17 cellular contexts compared by ENCODE assay signal in genomic region chr4:147182041-147182440, GRCh38.
DNase-seq lines count a peak whose midpoint lies in the region; TF ChIP-seq lines count a peak whose summit lies in the region.
"Had no signal": no experiment of that assay in that cellular context is flagged by ENCODE, and none has a peak within 500 bp of the region (broad histone marks: within the 10 kb centered on the region; RNA-seq: fewer than 3 reads in every experiment).

No MANE protein-coding gene starts in this region.

- CTCF ChIA-PET in PC-9 (lab: Charles Lee) (no interaction called here), HEK293T (lab: Yijun Ruan, JAX) (no interaction called here)

- no peak overlapping the region for H2BK120ac ChIP-seq in H9 (ENCODE audit: low read depth, low read length, poor library complexity, severe bottlenecking)

- no peaks in the 10 kb centered on the region for H4K20me1 ChIP-seq in H9 (ENCODE audit: control insufficient read depth, insufficient read depth, insufficient read length)
- no peaks in the 10 kb centered on the region for H4K20me1 ChIP-seq in PC-9 (ENCODE audit: insufficient read depth)
- H4K20me1 ChIP-seq: BLaER1 treated with 17β-estradiol and CSF1 and Interleukin-3, amounts not matched to agents 10 nM and 100 nM had no signal

- no peak overlapping the region for H3K18ac ChIP-seq in H9 (ENCODE audit: insufficient read length, low read depth, low read length)

- H3K36me3 Mint-ChIP-seq in H9 (ENCODE audit: insufficient read depth in 1 of 3, low read depth in 3 of 3) (peaks cover 0 to 7% (median 2%) of the 10 kb centered on the region in 3 experiments; a peak in 2 of 7 replicates), osteocyte (ENCODE audit: unreplicated experiment) (peaks cover 15% of the 10 kb centered on the region)
- H3K36me3 Mint-ChIP-seq: CD8-positive, alpha-beta memory T cell had no signal

- no peak overlapping the region for H4K5ac ChIP-seq in H9 (ENCODE audit: insufficient read length, low read depth, low read length)

- no peaks in the 10 kb centered on the region for H3K27me3 Mint-ChIP-seq in H9 (ENCODE audit: low read depth)
- H3K27me3 Mint-ChIP-seq in osteocyte (ENCODE audit: unreplicated experiment): no peaks in the 10 kb centered on the region

- TF ChIP-seq CTCF in H9 (conservative IDR thresholded peaks at IDR 0.05) (no peak), PC-9 (conservative IDR thresholded peaks at IDR 0.05) (no peak), osteocyte (IDR thresholded peaks at IDR 0.05) (no peak)

- peaks cover 3 to 10% of the 10 kb centered on the region in 2 experiments for H3K4me1 Mint-ChIP-seq in H9
- H3K4me1 Mint-ChIP-seq in osteocyte (ENCODE audit: unreplicated experiment): peaks cover 23% of the 10 kb centered on the region
- H3K4me1 Mint-ChIP-seq: CD8-positive, alpha-beta memory T cell had no signal

- H3K9me3 ChIP-seq in H9 (ENCODE audit: control insufficient read depth, low read depth, low read length) (no peaks in the 10 kb centered on the region), PC-9 (ENCODE audit: insufficient read depth, low read depth) (no peaks in the 10 kb centered on the region)
- H3K9me3 ChIP-seq: BLaER1 treated with 17β-estradiol and CSF1 and Interleukin-3, amounts not matched to agents 10 nM and 100 nM had no signal

- H3K27ac Mint-ChIP-seq in H9 (no peak overlapping the region), osteocyte (ENCODE audit: unreplicated experiment) (peak overlapping the region; percentile 75)
- H3K27ac Mint-ChIP-seq: CD8-positive, alpha-beta memory T cell had no signal

- H3K4me3 Mint-ChIP-seq in H9 (no peak overlapping the region), osteocyte (ENCODE audit: unreplicated experiment) (no peak overlapping the region)
- H3K4me3 Mint-ChIP-seq: CD8-positive, alpha-beta memory T cell had no signal

- WGBS in H9 (ENCODE audit: extremely low coverage, insufficient read length, low lambda C conversion rate): no CpG with 5 or more reads among the region's 2 CpGs

- H3K4ac ChIP-seq in H9 (ENCODE audit: low read depth, low read length): no peak overlapping the region

- no peak overlapping the region for H3K4me3 ChIP-seq in PC-9
- H3K4me3 ChIP-seq: BLaER1 treated with 17β-estradiol and CSF1 and Interleukin-3, amounts not matched to agents 10 nM and 100 nM had no signal

- no TSS peak for BruUV-seq in PC-9 (replicated peaks; lab: Mats Ljungman, UMichigan)

- no peak overlapping the region for H2BK20ac ChIP-seq in H9 (ENCODE audit: low read depth, low read length, poor library complexity, severe bottlenecking)

- H3K27me3 ChIP-seq in H9 (ENCODE audit: insufficient read depth, low read length) (no peaks in the 10 kb centered on the region), PC-9 (ENCODE audit: insufficient read depth, low read depth) (no peaks in the 10 kb centered on the region)
- H3K27me3 ChIP-seq: BLaER1 treated with 17β-estradiol and CSF1 and Interleukin-3, amounts not matched to agents 10 nM and 100 nM had no signal

- H3K9me3 Mint-ChIP-seq in H9 (peaks cover 0 to 7% of the 10 kb centered on the region in 2 experiments; a peak in 3 of 5 replicates), osteocyte (ENCODE audit: unreplicated experiment) (peaks cover 25% of the 10 kb centered on the region)

- H3F3A ChIP-seq in PC-9 (ENCODE audit: insufficient read depth, low read depth): no peaks in the 10 kb centered on the region

- no peak overlapping the region for H2BK5ac ChIP-seq in H9 (ENCODE audit: insufficient read length, low read length)

- no peak overlapping the region for H3K14ac ChIP-seq in H9 (ENCODE audit: insufficient read depth, low read length)

- POLR2A ChIA-PET in PC-9 (lab: Charles Lee; ENCODE audit: unreplicated experiment) (no interaction called here), HEK293T (lab: Yijun Ruan, JAX) (no interaction called here)

- H3K56ac ChIP-seq in H9 (ENCODE audit: insufficient read length, low read depth, low read length): no peak overlapping the region

- no peaks in the 10 kb centered on the region for H3K9me2 ChIP-seq in PC-9 (ENCODE audit: insufficient read depth)

- intact Hi-C loops in PC-9 (cut with micrococcal nuclease; ENCODE audit: unreplicated experiment): no loop called here

- H4K8ac ChIP-seq in H9 (replicated peaks; ENCODE audit: insufficient read length, low read depth, low read length): no peak overlapping the region

- no peak overlapping the region for H4K91ac ChIP-seq in H9 (ENCODE audit: insufficient read length, low read depth, low read length)

- H3K27ac ChIP-seq in H9 (ENCODE audit: insufficient read length, low read depth, low read length) (no peak overlapping the region), PC-9 (no peak overlapping the region)
- H3K27ac ChIP-seq: BLaER1 treated with 17β-estradiol and CSF1 and Interleukin-3, amounts not matched to agents 10 nM and 100 nM; RWPE1 had no signal

- no peak overlapping the region for H3T11ph ChIP-seq in H9 (ENCODE audit: low read length)

- H2AFZ ChIP-seq in H9 (ENCODE audit: low read length) (peak overlapping the region; percentile 40), PC-9 (no peak overlapping the region)

- H3K4me1 ChIP-seq in H9 (ENCODE audit: insufficient read depth, low read length) (no peaks in the 10 kb centered on the region), PC-9 (replicated peaks; ENCODE audit: insufficient read depth) (no peaks in the 10 kb centered on the region)
- H3K4me1 ChIP-seq: BLaER1 treated with 17β-estradiol and CSF1 and Interleukin-3, amounts not matched to agents 10 nM and 100 nM had no signal

- H3K23ac ChIP-seq in H9 (ENCODE audit: insufficient read length, low read depth, low read length): no peak overlapping the region

- H3K79me2 ChIP-seq in H9 (ENCODE audit: insufficient read depth, low read length) (no peaks in the 10 kb centered on the region), PC-9 (ENCODE audit: low read depth) (no peaks in the 10 kb centered on the region)

- H3K4me2 ChIP-seq in H9 (ENCODE audit: insufficient read depth, insufficient read length, low read length) (no peak overlapping the region), PC-9 (0 out of 2 replicates have a peak overlapping the region, but pooled peaks have one; percentile 9)
- H3K4me2 ChIP-seq: BLaER1 treated with 17β-estradiol and CSF1 and Interleukin-3, amounts not matched to agents 10 nM and 100 nM had no signal

- no peaks in the 10 kb centered on the region for H3K79me1 ChIP-seq in H9 (ENCODE audit: insufficient read depth, low read depth, low read length, poor library complexity, severe bottlenecking)

- H2AK5ac ChIP-seq in H9 (ENCODE audit: insufficient read length, low read length): no peak overlapping the region

- DNase-seq in H9: no peak
- no peak for DNase-seq in PC-9
- DNase-seq in kidney tubule cell (ENCODE audit: low spot score): peak; percentile 25
- DNase-seq in osteocyte (ENCODE audit: extremely low spot score, unreplicated experiment): no peak
- DNase-seq in NCI-H2171 (lab: John Stamatoyannopoulos, UW): no peak
- no peak for DNase-seq in stimulated activated CD4-positive, alpha-beta T cell treated with anti-CD3 and anti-CD28 coated beads, Interleukin-2, amount 100 ng/mL, for 24 hours
- no peak for DNase-seq in activated CD4-positive, CD25-positive, alpha-beta regulatory T cell (lab: John Stamatoyannopoulos, UW)
- no peak for DNase-seq in HEK293T (ENCODE audit: extremely low spot score)
- DNase-seq: CD8-positive, alpha-beta memory T cell; NCI-H1105 treated with DMSO at 0.1 percent for 48 hours; NCI-H1694; NCI-H2081 treated with DMSO at 0.1 percent for 48 hours; NCI-H510A treated with DMSO at 0.1 percent for 48 hours; NCI-H774; SIG-M5 had no signal

- H2BK15ac ChIP-seq in H9 (ENCODE audit: low read depth, low read length): no peak overlapping the region

- H3K23me2 ChIP-seq in H9 (ENCODE audit: insufficient read length, low read depth, low read length, poor library complexity, severe bottlenecking): no peaks in the 10 kb centered on the region

- no peak overlapping the region for H2BK12ac ChIP-seq in H9 (ENCODE audit: insufficient read length, low read depth, low read length)

- no peaks in the 10 kb centered on the region for H3K36me3 ChIP-seq in PC-9 (ENCODE audit: low read depth)
- H3K36me3 ChIP-seq: BLaER1 treated with 17β-estradiol and CSF1 and Interleukin-3, amounts not matched to agents 10 nM and 100 nM had no signal

- no peak overlapping the region for H3K9ac ChIP-seq in H9 (ENCODE audit: extremely low read depth, insufficient read length, low read length)
- H3K9ac ChIP-seq: BLaER1 treated with 17β-estradiol and CSF1 and Interleukin-3, amounts not matched to agents 10 nM and 100 nM had no signal

TF ChIP-seq in HEK293T, 16 proteins besides CTCF, POLR2A, EP300 and RAD21:
- TF ChIP-seq ZNF384 (IDR thresholded peaks at IDR 0.05): no peak
- no peak for TF ChIP-seq NFRKB (IDR thresholded peaks at IDR 0.05)
- no peak for TF ChIP-seq ARNT (IDR thresholded peaks at IDR 0.05)
- no peak for TF ChIP-seq SUZ12 (IDR thresholded peaks at IDR 0.05)
- no peak for TF ChIP-seq BHLHE40 (IDR thresholded peaks at IDR 0.05; ENCODE audit: borderline replicate concordance)
- no peak for TF ChIP-seq FOXM1 (IDR thresholded peaks at IDR 0.05; ENCODE audit: borderline replicate concordance)
- TF ChIP-seq TARDBP (IDR thresholded peaks at IDR 0.05): no peak
- TF ChIP-seq CTBP1 (IDR thresholded peaks at IDR 0.05; ENCODE audit: borderline replicate concordance): no peak
- no peak for TF ChIP-seq SP1 (IDR thresholded peaks at IDR 0.05)
